In the genomic region with DNA sequence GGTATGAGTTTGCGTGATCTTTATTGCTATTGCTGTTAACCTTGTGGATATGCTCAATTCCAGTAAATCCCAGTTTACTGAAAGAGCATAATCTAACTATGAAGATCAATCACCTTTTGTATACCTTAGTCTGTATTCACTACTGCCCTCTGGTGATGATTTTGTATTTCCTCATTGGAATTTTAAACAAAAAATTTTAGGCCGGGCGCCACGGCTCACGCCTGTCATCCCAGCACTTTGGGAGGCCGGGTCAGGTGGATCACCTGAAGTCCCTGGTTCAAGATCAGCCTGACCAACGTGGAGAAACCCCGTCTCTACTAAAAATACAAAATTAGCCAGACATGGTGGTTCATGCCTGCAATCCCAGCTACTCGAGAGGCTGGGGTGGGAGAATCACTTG, we compare ENCODE assay signal across 11 cellular contexts. TPM values are rescaled to one million over a fixed set of nuclear protein-coding genes. Genes with fewer than 3 reads are reported as not detected.
DNase-seq lines count a peak whose midpoint lies in the region; TF ChIP-seq lines count a peak whose summit lies in the region.
"Had no signal": no experiment of that assay in that cellular context is flagged by ENCODE, and none has a peak within 500 bp of the region (broad histone marks: within the 10 kb centered on the region; RNA-seq: fewer than 3 reads in every experiment).

No MANE protein-coding gene starts in this region.

- H3K4me3 ChIP-seq in mammary epithelial cell (replicated peaks in 1 of 3; ENCODE audit: insufficient read depth in 1 of 3, low read depth in 2 of 3, low read length in 3 of 3) (no peak overlapping the region), neural cell (ENCODE audit: low read length) (no peak overlapping the region)

- H3F3A ChIP-seq in neural cell (ENCODE audit: insufficient read depth, low read length, poor library complexity, severe bottlenecking) = no peaks in the 10 kb centered on the region

- no peak for TF ChIP-seq EP300 in neural cell (conservative IDR thresholded peaks at IDR 0.05; ENCODE audit: poor library complexity, severe bottlenecking)

- peak; percentile 4 to 43 for TF ChIP-seq CTCF in mammary epithelial cell (conservative IDR thresholded peaks at IDR 0.05 in 1 of 2, IDR thresholded peaks at IDR 0.05 in 1 of 2; ENCODE audit: extremely low read depth in 1 of 2, insufficient read depth in 1 of 2, low read depth in 1 of 2, low read length in 2 of 2)
- TF ChIP-seq CTCF in neural cell (IDR thresholded peaks at IDR 0.05; ENCODE audit: poor library complexity, severe bottlenecking) = peak; percentile 29

- in situ Hi-C loops in KBM-7 (cut with MboI; ENCODE audit: low pct_unique_long_range_greater_than_20kb, low sequenced_read_pairs) (no loop called here), mammary epithelial cell (cut with MboI; ENCODE audit: low sequenced_read_pairs in 2 of 2) (no loop called here)

- no TSS peak for BruUV-seq in mammary epithelial cell (replicated peaks; lab: Mats Ljungman, UMichigan)

- CTCF ChIA-PET in mammary epithelial cell (lab: Charles Lee; ENCODE audit: low non-redundant PET) = no interaction called here

- TF ChIP-seq RAD21 in neural cell (conservative IDR thresholded peaks at IDR 0.05) = peak; percentile 8

- H2AFZ ChIP-seq in mammary epithelial cell (ENCODE audit: low read depth, low read length) (no peak overlapping the region), neural cell (ENCODE audit: low read depth, low read length) (no peak overlapping the region)

- H3K9ac ChIP-seq in mammary epithelial cell (ENCODE audit: insufficient read depth, low read length) = no peak overlapping the region
- no peak overlapping the region for H3K9ac ChIP-seq in neural cell (ENCODE audit: low read length)

- 47% methylated on average over 9 of the region's 9 CpGs for WGBS in mammary epithelial cell (ENCODE audit: low coverage, missing lambda C conversion rate)

- DNase-seq in DMS114 treated with DMSO at 0.1 percent for 48 hours (lab: John Stamatoyannopoulos, UW; ENCODE audit: unreplicated experiment) (peak; percentile 7), KBM-7 (peak; percentile 35), mammary epithelial cell (no peak), DMS153 treated with DMSO at 0.1 percent for 48 hours (lab: John Stamatoyannopoulos, UW; ENCODE audit: unreplicated experiment) (no peak), GF-D8 (lab: John Stamatoyannopoulos, UW) (no peak)
- DNase-seq in stimulated activated CD4-positive, alpha-beta T cell treated with anti-CD3 and anti-CD28 coated beads, Interleukin-1b, Interleukin-23, amount 100 ng/mL, for 48 hours = no peak
- DNase-seq: activated CD4-positive, alpha-beta T cell treated with anti-CD3 and anti-CD28 coated beads for 36 hours; activated naive CD4-positive, alpha-beta T cell; naive thymus-derived CD8-positive, alpha-beta T cell; stimulated activated CD4-positive, alpha-beta T cell treated with anti-CD3 and anti-CD28 coated beads, Interleukin-4, amount 100 ng/mL, for 4 hours had no signal

- no peaks in the 10 kb centered on the region for H3K4me1 ChIP-seq in mammary epithelial cell (ENCODE audit: insufficient read depth, low read length)

- H3K4me2 ChIP-seq in mammary epithelial cell (ENCODE audit: insufficient read depth, low read depth, low read length) (no peak overlapping the region), neural cell (ENCODE audit: low read length) (no peak overlapping the region)

- no peaks in the 10 kb centered on the region for H3K9me2 ChIP-seq in neural cell (ENCODE audit: insufficient read depth, low read length)

- H3K79me2 ChIP-seq in mammary epithelial cell (ENCODE audit: insufficient read depth, low read length) (peaks cover 24% of the 10 kb centered on the region), neural cell (replicated peaks; ENCODE audit: insufficient read depth, low read length) (peaks cover 12% of the 10 kb centered on the region)

- dilution Hi-C loops in mammary epithelial cell (cut with HindIII; ENCODE audit: low sequenced_read_pairs) = no loop called here

- no peaks in the 10 kb centered on the region for H3K9me3 ChIP-seq in mammary epithelial cell (replicated peaks; ENCODE audit: insufficient read depth, low read length)
- no peaks in the 10 kb centered on the region for H3K9me3 ChIP-seq in neural cell (ENCODE audit: low read length)

- no peak overlapping the region for H3K27ac ChIP-seq in mammary epithelial cell (ENCODE audit: insufficient read depth, low read depth, low read length)
- H3K27ac ChIP-seq in neural cell (ENCODE audit: low read length) = no peak overlapping the region

- H3K27me3 ChIP-seq in mammary epithelial cell (ENCODE audit: insufficient read depth, low read length) (no peaks in the 10 kb centered on the region), neural cell (ENCODE audit: insufficient read depth, low read depth, low read length) (no peaks in the 10 kb centered on the region)

- intact Hi-C loops in mammary epithelial cell (cut with micrococcal nuclease) = loop anchor here (10.0 kb wide), 2 partner anchors 384 to 864 kb away; no protein-coding TSS in a partner anchor

- H4K20me1 ChIP-seq in mammary epithelial cell (ENCODE audit: insufficient read depth, low read length) (no peaks in the 10 kb centered on the region), neural cell (ENCODE audit: insufficient read depth) (no peaks in the 10 kb centered on the region)

- no peaks in the 10 kb centered on the region for H3K36me3 ChIP-seq in mammary epithelial cell (ENCODE audit: insufficient read depth, low read length)
- H3K36me3 ChIP-seq in neural cell (ENCODE audit: insufficient read depth, low read length) = no peaks in the 10 kb centered on the region

TF ChIP-seq in neural cell, 6 proteins besides CTCF, POLR2A, EP300 and RAD21:
- TF ChIP-seq POLR2AphosphoS5 (IDR thresholded peaks at IDR 0.05) (no peak), EZH2 (IDR thresholded peaks at IDR 0.05; ENCODE audit: borderline replicate concordance, insufficient read depth, low read length, poor library complexity, severe bottlenecking) (no peak), SMC3 (conservative IDR thresholded peaks at IDR 0.05; ENCODE audit: poor library complexity) (no peak), MXI1 (conservative IDR thresholded peaks at IDR 0.05; ENCODE audit: poor library complexity, severe bottlenecking) (no peak), TAF1 (IDR thresholded peaks at IDR 0.05; ENCODE audit: low read depth) (no peak)
- TF ChIP-seq, protein P1, sequence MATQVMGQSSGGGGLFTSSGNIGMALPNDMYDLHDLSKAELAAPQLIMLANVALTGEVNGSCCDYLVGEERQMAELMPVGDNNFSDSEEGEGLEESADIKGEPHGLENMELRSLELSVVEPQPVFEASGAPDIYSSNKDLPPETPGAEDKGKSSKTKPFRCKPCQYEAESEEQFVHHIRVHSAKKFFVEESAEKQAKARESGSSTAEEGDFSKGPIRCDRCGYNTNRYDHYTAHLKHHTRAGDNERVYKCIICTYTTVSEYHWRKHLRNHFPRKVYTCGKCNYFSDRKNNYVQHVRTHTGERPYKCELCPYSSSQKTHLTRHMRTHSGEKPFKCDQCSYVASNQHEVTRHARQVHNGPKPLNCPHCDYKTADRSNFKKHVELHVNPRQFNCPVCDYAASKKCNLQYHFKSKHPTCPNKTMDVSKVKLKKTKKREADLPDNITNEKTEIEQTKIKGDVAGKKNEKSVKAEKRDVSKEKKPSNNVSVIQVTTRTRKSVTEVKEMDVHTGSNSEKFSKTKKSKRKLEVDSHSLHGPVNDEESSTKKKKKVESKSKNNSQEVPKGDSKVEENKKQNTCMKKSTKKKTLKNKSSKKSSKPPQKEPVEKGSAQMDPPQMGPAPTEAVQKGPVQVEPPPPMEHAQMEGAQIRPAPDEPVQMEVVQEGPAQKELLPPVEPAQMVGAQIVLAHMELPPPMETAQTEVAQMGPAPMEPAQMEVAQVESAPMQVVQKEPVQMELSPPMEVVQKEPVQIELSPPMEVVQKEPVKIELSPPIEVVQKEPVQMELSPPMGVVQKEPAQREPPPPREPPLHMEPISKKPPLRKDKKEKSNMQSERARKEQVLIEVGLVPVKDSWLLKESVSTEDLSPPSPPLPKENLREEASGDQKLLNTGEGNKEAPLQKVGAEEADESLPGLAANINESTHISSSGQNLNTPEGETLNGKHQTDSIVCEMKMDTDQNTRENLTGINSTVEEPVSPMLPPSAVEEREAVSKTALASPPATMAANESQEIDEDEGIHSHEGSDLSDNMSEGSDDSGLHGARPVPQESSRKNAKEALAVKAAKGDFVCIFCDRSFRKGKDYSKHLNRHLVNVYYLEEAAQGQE (IDR thresholded peaks at IDR 0.05; ENCODE audit: borderline replicate concordance) = no peak

RNA-seq across cellular contexts. Expression of gene COMMD1, which starts 5.1 kb away (rescaled TPM):
- 10 to 100 TPM; 30.0 to 41.0 TPM for total RNA-seq in mammary epithelial cell
- polyA plus RNA-seq in mammary epithelial cell (34.0 TPM), neural cell (65.5 and 69.1 TPM in 2 replicates)
- polyA minus RNA-seq in mammary epithelial cell (26.8 TPM), neural cell (50.2 and 64.7 TPM in 2 replicates)

RNA-seq across cellular contexts. Expression of gene CCT4, which starts 22.1 kb away (rescaled TPM):
- total RNA-seq in mammary epithelial cell = 100 to 1,000 TPM; 117 to 205 TPM
- polyA plus RNA-seq in mammary epithelial cell = 159 TPM
- 236 TPM for polyA minus RNA-seq in mammary epithelial cell
- 132 and 140 TPM in 2 replicates for polyA plus RNA-seq in neural cell
- polyA minus RNA-seq in neural cell = 151 and 158 TPM in 2 replicates

RNA-seq across cellular contexts. Expression of gene FAM161A, which starts 56.7 kb away (rescaled TPM):
- total RNA-seq in mammary epithelial cell = 1 to 10 TPM; 1.3 to 2.4 TPM
- polyA plus RNA-seq in mammary epithelial cell (0.46 TPM), neural cell (12.0 and 17.5 TPM in 2 replicates)
- polyA minus RNA-seq in mammary epithelial cell (not detected), neural cell (20.7 and 24.9 TPM in 2 replicates)

Comparison
In these comparisons a context has a peak if more than half of its experiments do, and no peak if none do; other contexts are left out.
1. DNase-seq: peak in DMS114 treated with DMSO at 0.1 percent for 48 hours (single experiment) and KBM-7 (single experiment); none in mammary epithelial cell (single experiment), DMS153 treated with DMSO at 0.1 percent for 48 hours (single experiment), GF-D8 (single experiment) and stimulated activated CD4-positive, alpha-beta T cell treated with anti-CD3 and anti-CD28 coated beads, Interleukin-1b, Interleukin-23, amount 100 ng/mL, for 48 hours (single experiment).